In genomic region chr1:154142358-154142757, GRCh38 we compare ENCODE assay signal across 28 cellular contexts. TPM values are rescaled to one million over a fixed set of nuclear protein-coding genes. Genes with fewer than 3 reads are reported as not detected.
"Had no signal": no experiment of that assay in that cellular context is flagged by ENCODE, and none has a peak within 500 bp of the region (broad histone marks: within the 10 kb centered on the region; RNA-seq: fewer than 3 reads in every experiment).

No MANE protein-coding gene starts in this region.

- H3K4me1 Mint-ChIP-seq: stimulated activated effector memory CD8-positive, alpha-beta T cell treated with anti-CD3 and anti-CD28 coated beads, Interleukin-12 subunit alpha, Interleukin-12 subunit beta, amount 100 ng/mL, for 72 hours; stimulated activated memory B cell treated with anti-CD40 and anti-IgM and Interleukin-4, amounts not matched to agents 10 μg/mL and 1 μg/mL and 100 μg/mL, for 72 hours; stimulated activated naive B cell treated with anti-CD40 and anti-IgM and Interleukin-4, amounts not matched to agents 10 μg/mL and 1 μg/mL and 100 μg/mL, for 72 hours had no signal

- H3K9me3 ChIP-seq: stomach, suprapubic skin, testis, thoracic aorta, thyroid gland, tibial artery, tibial nerve, transverse colon, upper lobe of left lung, upper lobe of right lung, uterus, vagina had no signal

- H3K27me3 Mint-ChIP-seq: stimulated activated memory B cell treated with anti-CD40 and anti-IgM and Interleukin-4, amounts not matched to agents 10 μg/mL and 1 μg/mL and 100 μg/mL, for 72 hours; stimulated activated naive B cell treated with anti-CD40 and anti-IgM and Interleukin-4, amounts not matched to agents 10 μg/mL and 1 μg/mL and 100 μg/mL, for 72 hours; stimulated activated naive CD8-positive, alpha-beta T cell treated with anti-CD3 and anti-CD28 coated beads, Interleukin-15, amount 100 ng/mL, for 72 hours; stimulated activated naive CD8-positive, alpha-beta T cell treated with anti-CD3 and anti-CD28 coated beads, Interleukin-15, Interleukin-2, amounts not matched to agents 100 ng/mL and 50 ng/mL, for 24 hours; type B pancreatic cell had no signal

- H3K36me3 Mint-ChIP-seq: stimulated activated effector memory CD8-positive, alpha-beta T cell treated with anti-CD3 and anti-CD28 coated beads, Interleukin-12 subunit alpha, Interleukin-12 subunit beta, amount 100 ng/mL, for 72 hours; stimulated activated memory B cell treated with anti-CD40 and anti-IgM and Interleukin-4, amounts not matched to agents 10 μg/mL and 1 μg/mL and 100 μg/mL, for 72 hours; stimulated activated naive B cell treated with anti-CD40 and anti-IgM and Interleukin-4, amounts not matched to agents 10 μg/mL and 1 μg/mL and 100 μg/mL, for 72 hours; type B pancreatic cell had no signal

- H3K9me3 Mint-ChIP-seq: stimulated activated effector memory CD8-positive, alpha-beta T cell treated with anti-CD3 and anti-CD28 coated beads, Interleukin-12 subunit alpha, Interleukin-12 subunit beta, amount 100 ng/mL, for 72 hours; stimulated activated memory B cell treated with anti-CD40 and anti-IgM and Interleukin-4, amounts not matched to agents 10 μg/mL and 1 μg/mL and 100 μg/mL, for 72 hours; stimulated activated naive B cell treated with anti-CD40 and anti-IgM and Interleukin-4, amounts not matched to agents 10 μg/mL and 1 μg/mL and 100 μg/mL, for 72 hours; stimulated activated naive CD8-positive, alpha-beta T cell treated with anti-CD3 and anti-CD28 coated beads, Interleukin-15, amount 100 ng/mL, for 72 hours; stimulated activated naive CD8-positive, alpha-beta T cell treated with anti-CD3 and anti-CD28 coated beads, Interleukin-15, Interleukin-2, amounts not matched to agents 100 ng/mL and 50 ng/mL, for 24 hours; type B pancreatic cell had no signal

- H3K4me3 Mint-ChIP-seq: stimulated activated effector memory CD8-positive, alpha-beta T cell treated with anti-CD3 and anti-CD28 coated beads, Interleukin-12 subunit alpha, Interleukin-12 subunit beta, amount 100 ng/mL, for 72 hours; stimulated activated memory B cell treated with anti-CD40 and anti-IgM and Interleukin-4, amounts not matched to agents 10 μg/mL and 1 μg/mL and 100 μg/mL, for 72 hours; stimulated activated naive B cell treated with anti-CD40 and anti-IgM and Interleukin-4, amounts not matched to agents 10 μg/mL and 1 μg/mL and 100 μg/mL, for 72 hours; stimulated activated naive CD8-positive, alpha-beta T cell treated with anti-CD3 and anti-CD28 coated beads, Interleukin-15, amount 100 ng/mL, for 72 hours; stimulated activated naive CD8-positive, alpha-beta T cell treated with anti-CD3 and anti-CD28 coated beads, Interleukin-15, Interleukin-2, amounts not matched to agents 100 ng/mL and 50 ng/mL, for 24 hours; type B pancreatic cell had no signal

- ATAC-seq: stimulated activated effector memory CD8-positive, alpha-beta T cell treated with anti-CD3 and anti-CD28 coated beads, Interleukin-12 subunit alpha, Interleukin-12 subunit beta, amount 100 ng/mL, for 72 hours; stimulated activated memory B cell treated with anti-CD40 and anti-IgM and Interleukin-4, amounts not matched to agents 10 μg/mL and 1 μg/mL and 100 μg/mL, for 72 hours; stimulated activated naive B cell treated with anti-CD40 and anti-IgM and Interleukin-4, amounts not matched to agents 10 μg/mL and 1 μg/mL and 100 μg/mL, for 72 hours; stimulated activated naive CD8-positive, alpha-beta T cell treated with anti-CD3 and anti-CD28 coated beads, Interleukin-15, amount 100 ng/mL, for 72 hours; stimulated activated naive CD8-positive, alpha-beta T cell treated with anti-CD3 and anti-CD28 coated beads, Interleukin-15, Interleukin-2, amounts not matched to agents 100 U/mL and 50 U/mL, for 24 hours; upper lobe of right lung had no signal

- H3K27me3 ChIP-seq: stomach, suprapubic skin, testis, thyroid gland, tibial artery, tibial nerve, transverse colon, upper lobe of left lung, upper lobe of right lung, uterus, vagina had no signal

- H3K4me1 ChIP-seq: stomach, testis, thyroid gland, tibial artery, transverse colon, upper lobe of left lung, upper lobe of right lung, uterus had no signal

- DNase-seq: stimulated activated CD4-positive, alpha-beta T cell treated with anti-CD3 and anti-CD28 coated beads, Interleukin-2, amount 100 ng/mL, for 48 hours; stimulated activated CD4-positive, alpha-beta T cell treated with anti-CD3 and anti-CD28 coated beads, Interleukin-4, amount 100 ng/mL, for 1 hour; stimulated activated CD4-positive, alpha-beta T cell treated with anti-CD3 and anti-CD28 coated beads, Interleukin-4, amount 100 ng/mL, for 24 hours; stimulated activated CD4-positive, alpha-beta T cell treated with anti-CD3 and anti-CD28 coated beads, Interleukin-4, amount 100 ng/mL, for 4 hours; stimulated activated CD8-positive, alpha-beta memory T cell treated with anti-CD3 and anti-CD28 coated beads, Interleukin-4, amount 100 ng/mL, for 48 hours; stimulated activated naive B cell treated with anti-CD40 and anti-IgM and Interleukin-4, amounts not matched to agents 10 μg/mL and 1 μg/mL and 100 μg/mL, for 72 hours; stimulated activated naive CD4-positive, alpha-beta T cell; stimulated activated naive CD4-positive, alpha-beta T cell treated with Interleukin-2 at 50 U/mL for 16 hours; stimulated activated naive CD8-positive, alpha-beta T cell treated with anti-CD3 and anti-CD28 coated beads, Interleukin-15, amount 100 ng/mL, for 72 hours; stimulated activated naive CD8-positive, alpha-beta T cell treated with anti-CD3 and anti-CD28 coated beads, Interleukin-15, Interleukin-2, amounts not matched to agents 100 U/mL and 50 U/mL, for 24 hours; stomach; substantia nigra; testis; thyroid gland; tibial artery; transverse colon; trophoblast cell; upper lobe of left lung; upper lobe of right lung; uterus had no signal

- H3K4me3 ChIP-seq: stomach, suprapubic skin, testis, thoracic aorta, thyroid gland, tibial artery, tibial nerve, transverse colon, upper lobe of left lung, upper lobe of right lung, uterus, vagina had no signal

- H3K27ac Mint-ChIP-seq: stimulated activated effector memory CD8-positive, alpha-beta T cell treated with anti-CD3 and anti-CD28 coated beads, Interleukin-12 subunit alpha, Interleukin-12 subunit beta, amount 100 ng/mL, for 72 hours; stimulated activated memory B cell treated with anti-CD40 and anti-IgM and Interleukin-4, amounts not matched to agents 10 μg/mL and 1 μg/mL and 100 μg/mL, for 72 hours; stimulated activated naive B cell treated with anti-CD40 and anti-IgM and Interleukin-4, amounts not matched to agents 10 μg/mL and 1 μg/mL and 100 μg/mL, for 72 hours; stimulated activated naive CD8-positive, alpha-beta T cell treated with anti-CD3 and anti-CD28 coated beads, Interleukin-15, amount 100 ng/mL, for 72 hours; stimulated activated naive CD8-positive, alpha-beta T cell treated with anti-CD3 and anti-CD28 coated beads, Interleukin-15, Interleukin-2, amounts not matched to agents 100 ng/mL and 50 ng/mL, for 24 hours; type B pancreatic cell had no signal

- H3K27ac ChIP-seq: stomach, suprapubic skin, testis, thoracic aorta, thyroid gland, tibial artery, tibial nerve, transverse colon, upper lobe of left lung, upper lobe of right lung, vagina had no signal

- H3K36me3 ChIP-seq: stomach, suprapubic skin, thoracic aorta, thyroid gland, tibial artery, tibial nerve, transverse colon, upper lobe of left lung, upper lobe of right lung, uterus, vagina had no signal

RNA-seq across cellular contexts. Expression of gene NUP210L, which starts 12.5 kb away (rescaled TPM):
- total RNA-seq: suprapubic skin, transverse colon, vagina had no signal
